ENCODE assay signal across 22 cellular contexts in genomic region chr15:92974183-92974915, GRCh38.
DNase-seq lines count a peak whose midpoint lies in the region; ATAC-seq, FAIRE-seq and TF ChIP-seq lines count a peak whose summit lies in the region.
"Had no signal": no experiment of that assay in that cellular context is flagged by ENCODE, and none has a peak within 500 bp of the region (broad histone marks: within the 10 kb centered on the region; RNA-seq: fewer than 3 reads in every experiment).

No MANE protein-coding gene starts in this region.

- no peak overlapping the region for H3K27ac ChIP-seq in HepG2 (ENCODE audit: extremely low read length, insufficient read depth, low read length)
- no peak overlapping the region for H3K27ac ChIP-seq in right lobe of liver
- peak overlapping the region in 43 of 59 donors; percentile 1 to 67 (median 38) for H3K27ac ChIP-seq in dorsolateral prefrontal cortex
- no peak overlapping the region for H3K27ac ChIP-seq in naive thymus-derived CD4-positive, alpha-beta T cell (ENCODE audit: low read depth, low read length)
- H3K27ac ChIP-seq: suprapubic skin had no signal

- H3K27ac Mint-ChIP-seq in naive thymus-derived CD4-positive, alpha-beta T cell, result peak overlapping the region in 6 of 9 donors; percentile 68 to 74 (median 71)
- no peak overlapping the region for H3K27ac Mint-ChIP-seq in Calu3 (ENCODE audit: unreplicated experiment)

- no peak for TF ChIP-seq RAD21 in HepG2 (CRISPR knock-in tag; IDR thresholded peaks at IDR 0.05)

- TF ChIP-seq EP300 in HepG2 (IDR thresholded peaks at IDR 0.05; ENCODE audit: low read depth in 2 of 2, low read length in 2 of 2), result no peak
- no peak for TF ChIP-seq EP300 in HepG2 (CRISPR knock-in tag; IDR thresholded peaks at IDR 0.05; ENCODE audit: borderline replicate concordance)

- H3K36me3 ChIP-seq in HepG2 (replicated peaks in 1 of 2; ENCODE audit: control insufficient read depth in 1 of 2, insufficient read depth in 2 of 2, low read length in 2 of 2) (peaks cover 29 to 86% of the 10 kb centered on the region in 2 experiments), right lobe of liver (peaks cover 4 to 97% (median 38%) of the 10 kb centered on the region in 4 donors)
- H3K36me3 ChIP-seq in naive thymus-derived CD4-positive, alpha-beta T cell (ENCODE audit: control insufficient read depth in 2 of 3, insufficient read depth in 3 of 3, low read length in 3 of 3), result peaks cover 21 to 89% (median 68%) of the 10 kb centered on the region in 3 experiments

- DNase-seq in HepG2 (ENCODE audit: low spot score), result no peak
- DNase-seq in right lobe of liver, result no peak
- no peak for DNase-seq in dorsolateral prefrontal cortex
- DNase-seq in naive thymus-derived CD4-positive, alpha-beta T cell, result no peak
- DNase-seq in Calu3, result no peak
- DNase-seq in NCI-H1105 (lab: John Stamatoyannopoulos, UW), result no peak
- DNase-seq in COLO829 (ENCODE audit: low spot score), result no peak
- DNase-seq: activated CD4-positive, CD25-positive, alpha-beta regulatory T cell treated with anti-CD3 and anti-CD28 coated beads, Interleukin-2, amount 50 U/mL, for 72 hours; NCI-H1694 treated with DMSO at 0.1 percent for 48 hours; NCI-H82; posterior cingulate gyrus; SK-N-SH; stimulated activated CD4-positive, alpha-beta T cell treated with anti-CD3 and anti-CD28 coated beads, Interleukin-12 subunit alpha, Interleukin-12 subunit beta, amount 100 ng/mL, for 4 hours; stimulated activated CD8-positive, alpha-beta memory T cell treated with anti-CD3 and anti-CD28 coated beads, Interleukin-4, amount 100 ng/mL, for 48 hours had no signal

- H3K4me3 Mint-ChIP-seq in naive thymus-derived CD4-positive, alpha-beta T cell, result no peak overlapping the region
- no peak overlapping the region for H3K4me3 Mint-ChIP-seq in Calu3 (ENCODE audit: low read depth, unreplicated experiment)
- H3K4me3 Mint-ChIP-seq: IgD-negative memory B cell, nephron had no signal

- peaks cover 20 to 70% (median 58%) of the 10 kb centered on the region in 5 donors for H3K36me3 Mint-ChIP-seq in naive thymus-derived CD4-positive, alpha-beta T cell
- H3K36me3 Mint-ChIP-seq in Calu3 (ENCODE audit: insufficient read depth, unreplicated experiment), result peaks cover 82% of the 10 kb centered on the region

- 96% methylated on average over 6 of the region's 6 CpGs for WGBS in HepG2 (ENCODE audit: low lambda C conversion rate)
- WGBS in right lobe of liver (ENCODE audit: insufficient coverage, low coverage, low lambda C conversion rate, missing lambda C conversion rate), result 87% methylated on average over 6 of the region's 6 CpGs

- H3K9me3 Mint-ChIP-seq in naive thymus-derived CD4-positive, alpha-beta T cell, result peaks cover 0 to 3% (median 0%) of the 10 kb centered on the region in 11 donors
- H3K9me3 Mint-ChIP-seq in Calu3 (ENCODE audit: low read depth, unreplicated experiment), result no peaks in the 10 kb centered on the region
- H3K9me3 Mint-ChIP-seq: IgD-negative memory B cell, nephron had no signal

- H3K27me3 ChIP-seq in HepG2 (ENCODE audit: control insufficient read depth in 1 of 2, insufficient read depth in 2 of 2, low read length in 2 of 2) (no peaks in the 10 kb centered on the region), right lobe of liver (no peaks in the 10 kb centered on the region), dorsolateral prefrontal cortex (no peaks in the 10 kb centered on the region)
- no peaks in the 10 kb centered on the region for H3K27me3 ChIP-seq in naive thymus-derived CD4-positive, alpha-beta T cell (ENCODE audit: control insufficient read depth in 2 of 2, insufficient read depth in 2 of 2, low read length in 2 of 2)
- H3K27me3 ChIP-seq: suprapubic skin had no signal

- POLR2A ChIA-PET in HepG2 (lab: Yijun Ruan, JAX), result no interaction called here
- POLR2A ChIA-PET in naive thymus-derived CD4-positive, alpha-beta T cell (lab: Charles Lee), result no interaction called here

- CTCF ChIA-PET in HepG2 (lab: Yijun Ruan, JAX; ENCODE audit: low intra/inter-chr PET ratio, low total read pairs) (no interaction called here), Calu3 (lab: Charles Lee) (no interaction called here)
- CTCF ChIA-PET in naive thymus-derived CD4-positive, alpha-beta T cell (lab: Charles Lee), result no interaction called here

- peaks cover 20 to 65% (median 28%) of the 10 kb centered on the region in 7 donors for H3K4me1 Mint-ChIP-seq in naive thymus-derived CD4-positive, alpha-beta T cell
- H3K4me1 Mint-ChIP-seq in Calu3 (ENCODE audit: low read depth, unreplicated experiment), result peaks cover 19% of the 10 kb centered on the region
- H3K4me1 Mint-ChIP-seq: nephron had no signal

- H3K4me2 ChIP-seq in HepG2 (ENCODE audit: low read depth, low read length), result no peak overlapping the region
- H3K4me2 ChIP-seq: SK-N-SH had no signal

- TF ChIP-seq CTCF in HepG2 (CRISPR knock-in tag; IDR thresholded peaks at IDR 0.05) (no peak), right lobe of liver (IDR thresholded peaks at IDR 0.05) (no peak), dorsolateral prefrontal cortex (IDR thresholded peaks at IDR 0.05 in 54 of 56, conservative IDR thresholded peaks at IDR 0.05 in 2 of 56; ENCODE audit: low read depth in 1 of 56, partially characterized antibody in 56 of 56) (no peak), Calu3 (IDR thresholded peaks at IDR 0.05; ENCODE audit: unreplicated experiment) (no peak)

- TF ChIP-seq POLR2A in HepG2 (IDR thresholded peaks at IDR 0.05; ENCODE audit: insufficient read depth in 1 of 2, low read depth in 2 of 2, low read length in 2 of 2), result no peak
- no peak for TF ChIP-seq POLR2A in right lobe of liver (IDR thresholded peaks at IDR 0.05)

- peaks cover 2% of the 10 kb centered on the region; the same call in 1 of the 2 replicates for H4K20me1 ChIP-seq in HepG2 (ENCODE audit: insufficient read depth, low read length)

- no peak overlapping the region for H2AFZ ChIP-seq in HepG2 (ENCODE audit: low read length)

- intact Hi-C loops in HepG2 (cut with micrococcal nuclease; ENCODE audit: unreplicated experiment) (no loop called here), right lobe of liver (cut with DNase I) (no loop called here), dorsolateral prefrontal cortex (cut with DNase I) (no loop called here), Calu3 (cut with micrococcal nuclease; ENCODE audit: unreplicated experiment) (no loop called here)
- intact Hi-C loops in naive thymus-derived CD4-positive, alpha-beta T cell (cut with micrococcal nuclease), result no loop called here

- in situ Hi-C loops in HepG2 (cut with HindIII; ENCODE audit: extremely low pct_ligation_motif_present, low pct_unique_long_range_greater_than_20kb), result no loop called here

- H3K79me2 ChIP-seq in HepG2 (ENCODE audit: insufficient read depth, low read length), result no peaks in the 10 kb centered on the region

- H3K4me1 ChIP-seq in HepG2 (ENCODE audit: insufficient read depth, low read length) (no peaks in the 10 kb centered on the region), right lobe of liver (no peaks in the 10 kb centered on the region)
- no peaks in the 10 kb centered on the region for H3K4me1 ChIP-seq in naive thymus-derived CD4-positive, alpha-beta T cell (ENCODE audit: control insufficient read depth in 2 of 2, insufficient read depth in 2 of 2, low read length in 2 of 2)

- no peaks in the 10 kb centered on the region for H3K9me3 ChIP-seq in HepG2 (ENCODE audit: low read length)
- no peaks in the 10 kb centered on the region for H3K9me3 ChIP-seq in right lobe of liver
- H3K9me3 ChIP-seq in naive thymus-derived CD4-positive, alpha-beta T cell (ENCODE audit: control insufficient read depth in 2 of 3, low read length in 3 of 3), result no peaks in the 10 kb centered on the region
- H3K9me3 ChIP-seq: SK-N-SH, suprapubic skin had no signal

- FAIRE-seq in HepG2 (lab: Jason Lieb, UNC), result no peak
- FAIRE-seq: colon, endometrium, islet of Langerhans had no signal

- ATAC-seq in HepG2 (no peak), right lobe of liver (no peak)
- ATAC-seq in naive thymus-derived CD4-positive, alpha-beta T cell, result no peak
- ATAC-seq: Panc1 had no signal

- no peak overlapping the region for H3K4me3 ChIP-seq in HepG2 (replicated peaks in 1 of 3; ENCODE audit: insufficient read depth in 1 of 3, low read depth in 2 of 3, low read length in 3 of 3)
- no peak overlapping the region for H3K4me3 ChIP-seq in right lobe of liver
- no peak overlapping the region for H3K4me3 ChIP-seq in dorsolateral prefrontal cortex
- H3K4me3 ChIP-seq in naive thymus-derived CD4-positive, alpha-beta T cell (ENCODE audit: low read length), result no peak overlapping the region
- H3K4me3 ChIP-seq: lung, suprapubic skin had no signal

- H3K27me3 Mint-ChIP-seq in naive thymus-derived CD4-positive, alpha-beta T cell, result no peaks in the 10 kb centered on the region
- H3K27me3 Mint-ChIP-seq in Calu3 (ENCODE audit: unreplicated experiment), result no peaks in the 10 kb centered on the region
- H3K27me3 Mint-ChIP-seq: IgD-negative memory B cell had no signal

- BruUV-seq in HepG2 (replicated peaks; lab: Mats Ljungman, UMichigan) (no TSS peak), Calu3 (replicated peaks; lab: Mats Ljungman, UMichigan) (no TSS peak)

- no peak overlapping the region for H3K9ac ChIP-seq in HepG2 (ENCODE audit: insufficient read depth, low read depth, low read length)
- H3K9ac ChIP-seq: SK-N-SH had no signal

TF ChIP-seq in HepG2, 621 proteins besides CTCF, POLR2A, EP300 and RAD21:
- peak; percentile 72 for TF ChIP-seq RBM22 (optimal IDR thresholded peaks at IDR 0.05; ENCODE audit: low read length)
- TF ChIP-seq AHR (CRISPR knock-in tag; IDR thresholded peaks at IDR 0.05), result no peak
- TF ChIP-seq SNAPC5 (CRISPR knock-in tag; IDR thresholded peaks at IDR 0.05; ENCODE audit: borderline replicate concordance), result no peak
- no peak for TF ChIP-seq ZNF30 (CRISPR knock-in tag; IDR thresholded peaks at IDR 0.05)
- peak; percentile 36 to 60; a peak in 3 of 4 replicates for TF ChIP-seq MAFK (conservative IDR thresholded peaks at IDR 0.05 in 1 of 2, IDR thresholded peaks at IDR 0.05 in 1 of 2; ENCODE audit: low read length in 2 of 2)

Comparison
In these comparisons a context has a peak if more than half of its experiments do, and no peak if none do; other contexts are left out.
1. H3K27ac ChIP-seq: peak in dorsolateral prefrontal cortex (43 of 59); none in HepG2 (single experiment), right lobe of liver (0 of 3) and naive thymus-derived CD4-positive, alpha-beta T cell (single experiment).